25 cellular contexts compared by ENCODE assay signal in genomic region chr7:156478486-156478885, GRCh38.
"Had no signal": no experiment of that assay in that cellular context is flagged by ENCODE, and none has a peak within 500 bp of the region (broad histone marks: within the 10 kb centered on the region; RNA-seq: fewer than 3 reads in every experiment).

No MANE protein-coding gene starts in this region.

- DNase-seq: activated CD4-positive, alpha-beta T cell treated with anti-CD3 and anti-CD28 coated beads, Interleukin-2, amount 10 ng/mL, durations not matched to agents 24 days and 14 days; activated CD4-positive, alpha-beta T cell treated with anti-CD3 and anti-CD28 coated beads, Interleukin-2, amount 50 U/mL, for 4 hours; activated CD8-positive, alpha-beta T cell treated with anti-CD3 and anti-CD28 coated beads, Interleukin-2, amount 10 ng/mL, durations not matched to agents 7 days and 5 days; activated gamma-delta T cell; activated naive CD4-positive, alpha-beta T cell treated with Interleukin-2 at 50 U/mL for 16 hours; activated naive CD8-positive, alpha-beta T cell treated with anti-CD3 and anti-CD28 coated beads, Interleukin-2, amount 10 ng/mL, durations not matched to agents 7 days and 5 days; activated T-cell treated with anti-CD3 and anti-CD28 coated beads, Interleukin-2, amount 50 U/mL, for 24 hours; Kasumi-1; KG1; MG63; NCI-H1048; NCI-H1105 treated with DMSO at 0.1 percent for 48 hours; NCI-H1436; NCI-H1694; NCI-H2029; NCI-H345; NCI-H524 treated with DMSO at 0.1 percent for 48 hours; SHP77; SJCRH30 had no signal

- ATAC-seq: activated CD8-positive, alpha-beta T cell treated with anti-CD3 and anti-CD28 coated beads, Interleukin-2, amount 10 ng/mL, durations not matched to agents 7 days and 5 days; Panc1 had no signal

- H3K36me3 Mint-ChIP-seq: activated naive CD4-positive, alpha-beta T cell treated with anti-CD3 and anti-CD28 coated beads, Interleukin-2, amount 50 U/mL, for 24 hours; activated naive CD8-positive, alpha-beta T cell treated with anti-CD3 and anti-CD28 coated beads, Interleukin-2, amount 10 ng/mL, durations not matched to agents 7 days and 5 days; brain had no signal

- H3K27ac Mint-ChIP-seq: activated CD4-positive, alpha-beta T cell treated with anti-CD3 and anti-CD28 coated beads, Interleukin-2, amount 10 ng/mL, durations not matched to agents 24 days and 14 days; activated CD8-positive, alpha-beta T cell treated with anti-CD3 and anti-CD28 coated beads, Interleukin-2, amount 10 ng/mL, durations not matched to agents 7 days and 5 days; activated naive CD4-positive, alpha-beta T cell treated with anti-CD3 and anti-CD28 coated beads, Interleukin-2, amount 50 U/mL, for 24 hours; activated naive CD8-positive, alpha-beta T cell treated with anti-CD3 and anti-CD28 coated beads, Interleukin-2, amount 10 ng/mL, durations not matched to agents 7 days and 5 days; activated T-cell treated with anti-CD3 and anti-CD28 coated beads, Interleukin-2, amount 50 U/mL, for 24 hours; activated T-helper 2 cell treated with anti-CD3 and anti-CD28 coated beads, Interferon-gamma antibody, Interleukin-2, Interleukin-4, amounts not matched to agents 10 μg/mL and 5 μg/mL and 100 μg/mL, durations not matched to agents 14 hours and 24 hours and 36 hours; brain; T-helper 1 cell treated with Interleukin-12 subunit alpha and Interleukin-12 subunit beta and Interleukin-4 antibody, amounts not matched to agents 30 μg/mL and 1 μg/mL, for 36 hours; T-helper 2 cell treated with Interferon-gamma antibody and Interleukin-4, amounts not matched to agents 5 μg/mL and 100 μg/mL, for 36 hours had no signal

- H3K4me1 Mint-ChIP-seq: activated CD4-positive, alpha-beta T cell treated with anti-CD3 and anti-CD28 coated beads, Interleukin-2, amount 10 ng/mL, durations not matched to agents 24 days and 14 days; activated naive CD4-positive, alpha-beta T cell treated with anti-CD3 and anti-CD28 coated beads, Interleukin-2, amount 50 U/mL, for 24 hours; activated naive CD8-positive, alpha-beta T cell treated with anti-CD3 and anti-CD28 coated beads, Interleukin-2, amount 10 ng/mL, durations not matched to agents 7 days and 5 days; brain had no signal

- H3K9me3 Mint-ChIP-seq: activated CD4-positive, alpha-beta T cell treated with anti-CD3 and anti-CD28 coated beads, Interleukin-2, amount 10 ng/mL, durations not matched to agents 24 days and 14 days; activated naive CD4-positive, alpha-beta T cell treated with anti-CD3 and anti-CD28 coated beads, Interleukin-2, amount 50 U/mL, for 24 hours; activated naive CD8-positive, alpha-beta T cell treated with anti-CD3 and anti-CD28 coated beads, Interleukin-2, amount 10 ng/mL, durations not matched to agents 7 days and 5 days; activated T-cell treated with anti-CD3 and anti-CD28 coated beads, Interleukin-2, amount 50 U/mL, for 24 hours; activated T-helper 2 cell treated with anti-CD3 and anti-CD28 coated beads, Interferon-gamma antibody, Interleukin-2, Interleukin-4, amounts not matched to agents 10 μg/mL and 5 μg/mL and 100 μg/mL, durations not matched to agents 14 hours and 24 hours and 36 hours; T-helper 1 cell treated with Interleukin-12 subunit alpha and Interleukin-12 subunit beta and Interleukin-4 antibody, amounts not matched to agents 30 μg/mL and 1 μg/mL, for 36 hours; T-helper 2 cell treated with Interferon-gamma antibody and Interleukin-4, amounts not matched to agents 5 μg/mL and 100 μg/mL, for 36 hours had no signal

- H3K4me3 Mint-ChIP-seq: activated CD4-positive, alpha-beta T cell treated with anti-CD3 and anti-CD28 coated beads, Interleukin-2, amount 10 ng/mL, durations not matched to agents 24 days and 14 days; activated CD8-positive, alpha-beta T cell treated with anti-CD3 and anti-CD28 coated beads, Interleukin-2, amount 10 ng/mL, durations not matched to agents 7 days and 5 days; activated naive CD4-positive, alpha-beta T cell treated with anti-CD3 and anti-CD28 coated beads, Interleukin-2, amount 50 U/mL, for 24 hours; activated naive CD8-positive, alpha-beta T cell treated with anti-CD3 and anti-CD28 coated beads, Interleukin-2, amount 10 ng/mL, durations not matched to agents 7 days and 5 days; activated T-cell treated with anti-CD3 and anti-CD28 coated beads, Interleukin-2, amount 50 U/mL, for 24 hours; brain; T-helper 1 cell treated with Interleukin-12 subunit alpha and Interleukin-12 subunit beta and Interleukin-4 antibody, amounts not matched to agents 30 μg/mL and 1 μg/mL, for 36 hours; T-helper 2 cell treated with Interferon-gamma antibody and Interleukin-4, amounts not matched to agents 5 μg/mL and 100 μg/mL, for 36 hours had no signal
